Comparison of ENCODE assay signal across 18 cellular contexts in the genomic region with DNA sequence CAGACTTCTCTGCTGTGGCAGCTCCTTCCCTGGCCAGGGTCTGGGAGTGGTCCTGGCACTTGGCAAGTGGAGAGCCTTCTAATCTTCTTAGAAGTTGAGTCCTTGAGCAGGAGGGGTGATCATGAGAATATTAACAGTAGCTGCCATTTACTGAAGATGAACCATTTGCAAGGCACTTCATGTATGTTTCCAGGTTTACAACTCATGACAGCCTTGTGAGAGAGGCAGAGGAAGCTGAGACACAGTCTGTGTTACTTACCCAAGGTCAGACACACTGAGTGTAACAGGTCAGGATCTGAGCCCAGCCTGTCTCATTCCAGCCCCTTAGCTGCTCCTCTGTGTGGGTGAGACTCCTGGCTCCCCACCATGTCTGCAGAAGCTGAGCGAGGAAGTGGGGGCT. TPM values are rescaled to one million over a fixed set of nuclear protein-coding genes. Genes with fewer than 3 reads are reported as not detected.
DNase-seq lines count a peak whose midpoint lies in the region; ATAC-seq and TF ChIP-seq lines count a peak whose summit lies in the region.
"Had no signal": no experiment of that assay in that cellular context is flagged by ENCODE, and none has a peak within 500 bp of the region (broad histone marks: within the 10 kb centered on the region; RNA-seq: fewer than 3 reads in every experiment).

No MANE protein-coding gene starts in this region.

- H3K9me2 ChIP-seq in hepatocyte (replicated peaks; ENCODE audit: insufficient read depth) = no peaks in the 10 kb centered on the region

- H3K79me2 ChIP-seq in hepatocyte (peaks cover 70% of the 10 kb centered on the region), smooth muscle cell (ENCODE audit: low read depth) (peaks cover 67% of the 10 kb centered on the region)

- WGBS in hepatocyte (ENCODE audit: low lambda C conversion rate, missing lambda C conversion rate) = 84% methylated on average over 1 of the region's 1 CpG
- 26% methylated on average over 1 of the region's 1 CpG for WGBS in smooth muscle cell (ENCODE audit: low lambda C conversion rate)

- peaks cover 64% of the 10 kb centered on the region for H3F3A ChIP-seq in smooth muscle cell (ENCODE audit: low read depth)

- no peak for ATAC-seq in GM21619 (IDR thresholded peaks at IDR 0.05; ENCODE audit: unreplicated experiment)
- ATAC-seq: foreskin keratinocyte; stimulated activated memory B cell treated with anti-CD40 and anti-IgM and Interleukin-4, amounts not matched to agents 10 μg/mL and 1 μg/mL and 100 μg/mL, for 72 hours had no signal

- H3K27ac ChIP-seq in SJCRH30 = peak overlapping the region; percentile 82
- peak overlapping the region; percentile 94 for H3K27ac ChIP-seq in hepatocyte
- H3K27ac ChIP-seq in smooth muscle cell (ENCODE audit: low read depth) = peak overlapping the region; percentile 100
- H3K27ac ChIP-seq: 22Rv1, C4-2B, foreskin keratinocyte, parathyroid adenoma, thyroid gland, VCaP had no signal

- no peak overlapping the region for H3K4me3 ChIP-seq in SJCRH30
- H3K4me3 ChIP-seq in hepatocyte = no peak overlapping the region
- peak overlapping the region; percentile 2 for H3K4me3 ChIP-seq in smooth muscle cell
- H3K4me3 ChIP-seq: thyroid gland had no signal

- H3K4me2 ChIP-seq in hepatocyte = peak overlapping the region; percentile 45
- peak overlapping the region; percentile 77 for H3K4me2 ChIP-seq in smooth muscle cell

- TF ChIP-seq CTCF in hepatocyte (IDR thresholded peaks at IDR 0.05; ENCODE audit: poor library complexity) = no peak
- no peak for TF ChIP-seq CTCF in smooth muscle cell (IDR thresholded peaks at IDR 0.05; ENCODE audit: borderline replicate concordance, insufficient read depth, poor library complexity, severe bottlenecking)

- H3K27me3 ChIP-seq in SJCRH30 = no peaks in the 10 kb centered on the region
- no peaks in the 10 kb centered on the region for H3K27me3 ChIP-seq in hepatocyte
- H3K27me3 ChIP-seq in smooth muscle cell (ENCODE audit: low read depth) = no peaks in the 10 kb centered on the region
- H3K27me3 ChIP-seq: foreskin keratinocyte, thyroid gland had no signal

- peak; percentile 23 for DNase-seq in NCI-H82 (lab: John Stamatoyannopoulos, UW)
- no peak for DNase-seq in NCI-H82 treated with DMSO at 0.1 percent for 48 hours (lab: John Stamatoyannopoulos, UW; ENCODE audit: unreplicated experiment)
- no peak for DNase-seq in SJCRH30
- DNase-seq in hepatocyte (ENCODE audit: low spot score) = no peak
- DNase-seq in smooth muscle cell (lab: John Stamatoyannopoulos, UW; ENCODE audit: unreplicated experiment) = no peak
- no peak for DNase-seq in stimulated activated CD4-positive, alpha-beta T cell treated with anti-CD3 and anti-CD28 coated beads, Interleukin-4, amount 100 ng/mL, for 4 hours
- no peak for DNase-seq in SW480 (ENCODE audit: low spot score)
- DNase-seq: activated CD4-positive, alpha-beta memory T cell treated with anti-CD3 and anti-CD28 coated beads, Interleukin-2, amount 10 ng/mL, durations not matched to agents 7 days and 5 days; activated naive CD8-positive, alpha-beta T cell treated with anti-CD3 and anti-CD28 coated beads, Interleukin-2, amount 10 ng/mL, durations not matched to agents 7 days and 5 days; foreskin keratinocyte; NCI-H2227 treated with DMSO at 0.1 percent for 48 hours; thyroid gland had no signal

- no peaks in the 10 kb centered on the region for H3K9me3 ChIP-seq in SJCRH30 (replicated peaks)
- no peaks in the 10 kb centered on the region for H3K9me3 ChIP-seq in hepatocyte (ENCODE audit: low read depth)
- no peaks in the 10 kb centered on the region for H3K9me3 ChIP-seq in smooth muscle cell (replicated peaks; ENCODE audit: low read depth)
- H3K9me3 ChIP-seq: thyroid gland had no signal

- H4K20me1 ChIP-seq in hepatocyte (ENCODE audit: insufficient read depth, poor library complexity, severe bottlenecking) = no peaks in the 10 kb centered on the region
- H4K20me1 ChIP-seq in smooth muscle cell (ENCODE audit: low read depth) = peaks cover 20% of the 10 kb centered on the region

- peak overlapping the region; percentile 96 for H3K9ac ChIP-seq in smooth muscle cell (ENCODE audit: low read depth)
- H3K9ac ChIP-seq: parathyroid adenoma had no signal

- H2AFZ ChIP-seq in hepatocyte (no peak overlapping the region), smooth muscle cell (ENCODE audit: low read depth) (no peak overlapping the region)
- H2AFZ ChIP-seq: parathyroid adenoma had no signal

- H3K36me3 ChIP-seq in SJCRH30 (no peaks in the 10 kb centered on the region), hepatocyte (replicated peaks; ENCODE audit: insufficient read depth, low read depth) (no peaks in the 10 kb centered on the region), smooth muscle cell (ENCODE audit: low read depth) (no peaks in the 10 kb centered on the region)
- H3K36me3 ChIP-seq: thyroid gland had no signal

- H3K4me1 ChIP-seq in SJCRH30 (peaks cover 49% of the 10 kb centered on the region), hepatocyte (ENCODE audit: insufficient read depth) (peaks cover 63% of the 10 kb centered on the region), smooth muscle cell (ENCODE audit: low read depth) (peaks cover 51% of the 10 kb centered on the region)

RNA-seq across cellular contexts. Expression of gene SRF, which starts 45.5 kb away (rescaled TPM):
- total RNA-seq in SJCRH30 (2014; rRNA removed; shearing (Covaris generic)) = 23.5 and 25.8 TPM in 2 replicates
- total RNA-seq in hepatocyte = 19.1 and 22.0 TPM in 2 replicates
- polyA plus RNA-seq in hepatocyte = 7.4 and 9.3 TPM in 2 replicates
- 20.6 and 22.9 TPM in 2 replicates for total RNA-seq in smooth muscle cell
- polyA plus RNA-seq in smooth muscle cell = 6.8 and 9.3 TPM in 2 replicates

RNA-seq across cellular contexts. Expression of gene PTK7, which starts 49.4 kb away (rescaled TPM):
- 84.2 and 88.3 TPM in 2 replicates for total RNA-seq in SJCRH30 (2014; rRNA removed; shearing (Covaris generic))
- total RNA-seq in hepatocyte = 108 and 127 TPM in 2 replicates
- polyA plus RNA-seq in hepatocyte = 159 and 162 TPM in 2 replicates
- 376 and 417 TPM in 2 replicates for total RNA-seq in smooth muscle cell
- 596 and 598 TPM in 2 replicates for polyA plus RNA-seq in smooth muscle cell

RNA-seq across cellular contexts. Expression of gene CUL9, which starts 56.4 kb away (rescaled TPM):
- total RNA-seq in SJCRH30 (2014; rRNA removed; shearing (Covaris generic)) = 14.1 and 14.5 TPM in 2 replicates
- total RNA-seq in hepatocyte = 13.4 and 26.2 TPM in 2 replicates
- polyA plus RNA-seq in hepatocyte = 20.1 and 22.3 TPM in 2 replicates
- 18.8 and 22.3 TPM in 2 replicates for total RNA-seq in smooth muscle cell
- 13.9 and 37.1 TPM in 2 replicates for polyA plus RNA-seq in smooth muscle cell
